ENCODE assay signal across 1 cellular context in genomic region chr19:8337728-8338127, GRCh38.
TF ChIP-seq lines count a peak whose summit lies in the region.

No MANE protein-coding gene starts in this region.

TF ChIP-seq in HCT116, 20 proteins besides CTCF, POLR2A, EP300 and RAD21 (continued from another document):
- no peak for TF ChIP-seq ZBTB33 (IDR thresholded peaks at IDR 0.05; ENCODE audit: extremely low read depth, insufficient replicate concordance, low read length)
- TF ChIP-seq POLR2AphosphoS5 (IDR thresholded peaks at IDR 0.05; ENCODE audit: low read depth, low read length): no peak
- no peak for TF ChIP-seq EZH2phosphoT487 (IDR thresholded peaks at IDR 0.05; ENCODE audit: borderline replicate concordance)
- TF ChIP-seq YY1 (IDR thresholded peaks at IDR 0.05; ENCODE audit: extremely low read depth, insufficient replicate concordance, low read depth, low read length): no peak
- no peak for TF ChIP-seq EZH2 (IDR thresholded peaks at IDR 0.05)
